1 cellular context compared by ENCODE assay signal in the genomic region with DNA sequence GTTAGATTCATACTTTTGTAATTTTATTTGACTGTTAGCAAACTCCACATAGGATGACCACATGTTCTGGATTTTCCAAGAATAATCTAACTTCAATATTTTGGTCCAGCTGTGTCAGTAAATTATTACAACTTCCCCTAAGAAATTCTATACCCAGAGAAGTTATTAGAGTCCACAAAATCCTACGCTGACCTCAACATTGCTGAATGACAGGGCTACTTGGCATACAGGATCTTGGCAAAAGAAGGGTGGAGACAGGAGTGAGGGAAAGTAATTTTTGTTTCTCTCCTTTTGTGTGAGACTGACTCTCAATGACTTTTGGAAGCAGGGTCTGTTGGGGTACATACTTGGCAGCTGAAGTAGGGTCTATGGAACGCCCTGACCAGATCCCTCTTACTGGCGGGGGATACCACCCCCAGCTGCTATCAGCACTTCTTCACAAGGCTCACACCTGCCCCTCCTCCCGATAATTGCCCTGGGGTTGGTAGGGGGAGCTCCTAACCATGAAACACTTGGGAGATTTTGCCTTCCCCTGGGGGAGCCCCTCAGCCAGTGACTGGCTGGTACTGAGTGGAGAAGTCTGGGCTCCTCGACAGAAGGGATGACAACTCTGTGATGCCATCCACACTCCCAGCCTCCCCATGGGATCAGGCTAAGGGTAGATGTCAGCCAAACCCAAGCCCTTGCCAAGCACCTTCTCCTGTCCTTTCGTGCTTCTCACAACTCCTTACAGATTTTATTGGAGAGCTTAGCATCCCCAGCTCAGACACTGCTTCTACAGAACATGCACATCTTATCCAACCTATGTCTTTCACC.
TF ChIP-seq lines count a peak whose summit lies in the region.

No MANE protein-coding gene starts in this region.

TF ChIP-seq in K562, 482 proteins besides CTCF, POLR2A, EP300 and RAD21 (continued from another document):
- TF ChIP-seq, protein P1, sequence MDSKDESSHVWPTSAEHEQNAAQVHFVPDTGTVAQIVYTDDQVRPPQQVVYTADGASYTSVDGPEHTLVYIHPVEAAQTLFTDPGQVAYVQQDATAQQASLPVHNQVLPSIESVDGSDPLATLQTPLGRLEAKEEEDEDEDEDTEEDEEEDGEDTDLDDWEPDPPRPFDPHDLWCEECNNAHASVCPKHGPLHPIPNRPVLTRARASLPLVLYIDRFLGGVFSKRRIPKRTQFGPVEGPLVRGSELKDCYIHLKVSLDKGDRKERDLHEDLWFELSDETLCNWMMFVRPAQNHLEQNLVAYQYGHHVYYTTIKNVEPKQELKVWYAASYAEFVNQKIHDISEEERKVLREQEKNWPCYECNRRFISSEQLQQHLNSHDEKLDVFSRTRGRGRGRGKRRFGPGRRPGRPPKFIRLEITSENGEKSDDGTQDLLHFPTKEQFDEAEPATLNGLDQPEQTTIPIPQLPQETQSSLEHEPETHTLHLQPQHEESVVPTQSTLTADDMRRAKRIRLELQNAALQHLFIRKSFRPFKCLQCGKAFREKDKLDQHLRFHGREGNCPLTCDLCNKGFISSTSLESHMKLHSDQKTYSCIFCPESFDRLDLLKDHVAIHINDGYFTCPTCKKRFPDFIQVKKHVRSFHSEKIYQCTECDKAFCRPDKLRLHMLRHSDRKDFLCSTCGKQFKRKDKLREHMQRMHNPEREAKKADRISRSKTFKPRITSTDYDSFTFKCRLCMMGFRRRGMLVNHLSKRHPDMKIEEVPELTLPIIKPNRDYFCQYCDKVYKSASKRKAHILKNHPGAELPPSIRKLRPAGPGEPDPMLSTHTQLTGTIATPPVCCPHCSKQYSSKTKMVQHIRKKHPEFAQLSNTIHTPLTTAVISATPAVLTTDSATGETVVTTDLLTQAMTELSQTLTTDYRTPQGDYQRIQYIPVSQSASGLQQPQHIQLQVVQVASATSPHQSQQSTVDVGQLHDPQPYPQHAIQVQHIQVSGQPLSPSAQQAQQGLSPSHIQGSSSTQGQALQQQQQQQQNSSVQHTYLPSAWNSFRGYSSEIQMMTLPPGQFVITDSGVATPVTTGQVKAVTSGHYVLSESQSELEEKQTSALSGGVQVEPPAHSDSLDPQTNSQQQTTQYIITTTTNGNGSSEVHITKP (IDR thresholded peaks at IDR 0.05; ENCODE audit: partially characterized antibody) = peak; percentile 72
- TF ChIP-seq HNRNPK (IDR thresholded peaks at IDR 0.05; ENCODE audit: low read depth, low read length, poor library complexity, severe bottlenecking) (no peak), MBD1 (CRISPR knock-in tag; IDR thresholded peaks at IDR 0.05) (no peak)
TF ChIP-seq in K562: peak in this region for 1.
